1 cellular context compared by ENCODE assay signal in the genomic region with DNA sequence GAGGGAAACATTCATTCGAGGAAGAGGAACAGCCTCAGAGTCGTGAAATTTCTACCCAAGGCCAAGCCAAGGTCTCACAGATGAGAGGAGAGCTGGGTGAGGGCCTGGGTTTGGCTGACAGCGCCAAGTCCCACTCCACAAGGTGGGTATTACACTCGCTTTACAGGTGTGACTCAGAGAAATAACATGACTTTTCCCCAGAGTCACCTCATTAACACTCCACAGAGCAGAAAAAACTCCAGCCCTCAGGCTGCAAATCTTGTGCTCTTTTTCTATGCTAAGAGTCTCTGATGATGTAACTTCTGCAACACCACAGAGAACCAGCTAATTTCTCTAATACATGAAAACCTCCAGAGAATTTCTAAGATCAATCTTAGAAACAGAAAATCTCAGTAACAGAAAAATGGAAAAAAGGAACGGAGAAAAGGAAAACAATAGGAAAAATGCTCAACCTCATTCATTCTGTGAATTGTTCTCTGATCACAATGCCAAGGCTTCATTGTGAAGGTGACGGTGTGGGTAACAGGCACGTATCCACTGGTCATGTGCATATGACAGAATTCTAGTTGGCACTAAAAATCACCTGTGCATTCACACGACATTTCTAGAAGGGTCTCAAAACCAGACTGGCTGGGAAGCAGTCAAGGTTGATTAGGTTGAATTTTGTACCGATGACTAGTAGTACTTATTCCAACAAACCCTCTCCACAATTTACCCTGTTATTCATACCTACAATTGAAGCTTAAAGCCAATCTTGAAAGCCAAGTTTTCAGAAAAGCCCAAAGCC.
TF ChIP-seq lines count a peak whose summit lies in the region.

No MANE protein-coding gene starts in this region.

TF ChIP-seq in WTC11, 78 proteins besides CTCF, POLR2A, EP300 and RAD21 (continued from another document):
- TF ChIP-seq, protein P1, sequence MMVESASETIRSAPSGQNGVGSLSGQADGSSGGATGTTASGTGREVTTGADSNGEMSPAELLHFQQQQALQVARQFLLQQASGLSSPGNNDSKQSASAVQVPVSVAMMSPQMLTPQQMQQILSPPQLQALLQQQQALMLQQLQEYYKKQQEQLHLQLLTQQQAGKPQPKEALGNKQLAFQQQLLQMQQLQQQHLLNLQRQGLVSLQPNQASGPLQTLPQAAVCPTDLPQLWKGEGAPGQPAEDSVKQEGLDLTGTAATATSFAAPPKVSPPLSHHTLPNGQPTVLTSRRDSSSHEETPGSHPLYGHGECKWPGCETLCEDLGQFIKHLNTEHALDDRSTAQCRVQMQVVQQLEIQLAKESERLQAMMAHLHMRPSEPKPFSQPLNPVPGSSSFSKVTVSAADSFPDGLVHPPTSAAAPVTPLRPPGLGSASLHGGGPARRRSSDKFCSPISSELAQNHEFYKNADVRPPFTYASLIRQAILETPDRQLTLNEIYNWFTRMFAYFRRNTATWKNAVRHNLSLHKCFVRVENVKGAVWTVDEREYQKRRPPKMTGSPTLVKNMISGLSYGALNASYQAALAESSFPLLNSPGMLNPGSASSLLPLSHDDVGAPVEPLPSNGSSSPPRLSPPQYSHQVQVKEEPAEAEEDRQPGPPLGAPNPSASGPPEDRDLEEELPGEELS (CRISPR knock-in tag; IDR thresholded peaks at IDR 0.05): no peak
TF ChIP-seq in WTC11: peak in this region for 0.
